8 cellular contexts compared by ENCODE assay signal in the genomic region with DNA sequence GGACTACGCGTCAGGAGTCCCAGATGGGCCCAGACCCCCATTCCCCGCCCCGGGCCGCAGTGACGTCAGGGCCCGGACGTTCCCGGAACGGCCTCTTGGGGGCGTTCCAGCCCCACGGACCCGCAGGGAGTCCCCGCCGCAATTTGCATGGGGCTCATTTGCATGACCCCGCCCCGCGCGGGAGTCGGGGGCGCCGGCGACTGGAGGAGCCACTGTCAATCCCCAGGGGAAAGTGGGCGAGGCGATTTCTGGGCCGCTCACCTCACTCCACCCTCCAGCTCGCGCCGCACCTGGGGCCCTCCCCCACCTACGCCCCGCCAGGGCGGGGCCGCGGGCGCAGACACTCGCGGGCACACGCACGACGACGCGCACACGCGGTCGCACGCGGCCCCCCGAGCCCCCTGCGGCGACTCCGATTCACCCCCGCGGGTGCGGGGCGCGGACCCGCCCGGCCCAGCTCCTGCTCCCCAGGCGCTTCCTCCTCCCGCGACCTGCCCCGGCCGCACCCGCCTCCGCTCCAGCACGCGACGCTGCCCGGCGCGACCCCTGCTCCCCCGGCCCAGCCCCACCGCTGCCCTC. TPM values are rescaled to one million over a fixed set of nuclear protein-coding genes. Genes with fewer than 3 reads are reported as not detected.
A peak's percentile ranks its signal among the peaks of the same experiment; 100 is the strongest.
DNase-seq lines count a peak whose midpoint lies in the region; ATAC-seq and TF ChIP-seq lines count a peak whose summit lies in the region.

No MANE protein-coding gene starts in this region.

- CTCF ChIA-PET in CD4-positive, alpha-beta T cell (lab: Charles Lee), result interaction anchor here (0.7 to 1.6 kb wide), 3 partner anchors 19 to 259 kb away, joined by 3 to 4 read pairs (median 4); a partner anchor contains a TSS
- CTCF ChIA-PET in Panc1 (lab: Charles Lee), result no interaction called here

- DNase-seq in CD4-positive, alpha-beta T cell, result peak; percentile 65 to 85 (median 72)
- DNase-seq in HUDEP-2 (lab: John Stamatoyannopoulos, UW; ENCODE audit: unreplicated experiment in 76 of 76) (peak in 60 of 76 experiments; percentile 6 to 75 (median 52)), Panc1 (ENCODE audit: low read depth, low spot score) (no peak), activated gamma-delta T cell treated with Interleukin-2 at 50 U/mL for 16 hours (peak; percentile 78), germinal center (ENCODE audit: low spot score) (peak; percentile 92), ovary (peak; percentile 66 to 83 (median 74)), tibial nerve (ENCODE audit: low spot score in 2 of 2) (no peak)

- peaks cover 40% of the 10 kb centered on the region for H3K27me3 ChIP-seq in CD4-positive, alpha-beta T cell (ENCODE audit: control insufficient read depth, insufficient read depth, low read length)
- H3K27me3 ChIP-seq in Panc1 (ENCODE audit: control insufficient read depth, insufficient read depth, low read length), result no peaks in the 10 kb centered on the region
- H3K27me3 ChIP-seq in ovary, result no peaks in the 10 kb centered on the region
- H3K27me3 ChIP-seq in tibial nerve, result peaks cover 0 to 26% of the 10 kb centered on the region in 2 donors

- H3K27ac ChIP-seq in CD4-positive, alpha-beta T cell (ENCODE audit: low read depth, low read length), result no peak overlapping the region
- H3K27ac ChIP-seq in Panc1 (ENCODE audit: low read length) (no peak overlapping the region), ovary (no peak overlapping the region), tibial nerve (peak overlapping the region in 1 of 4 donors; percentile 42)

- no peaks in the 10 kb centered on the region for H3K9me3 Mint-ChIP-seq in CD4-positive, alpha-beta T cell

- H3K4me1 Mint-ChIP-seq in CD4-positive, alpha-beta T cell (ENCODE audit: low read depth), result peaks cover 4% of the 10 kb centered on the region

- no TSS peak for BruUV-seq in Panc1 (replicated peaks; lab: Mats Ljungman, UMichigan)

- H3K4me3 ChIP-seq in Panc1 (ENCODE audit: low read depth in 2 of 2, low read length in 2 of 2) (no peak overlapping the region), ovary (peak overlapping the region; percentile 13), tibial nerve (peak overlapping the region; percentile 9 to 53 (median 35))

- in situ Hi-C loops in Panc1 (cut with HindIII; ENCODE audit: low pct_unique_long_range_greater_than_20kb, low sequenced_read_pairs), result no loop called here

- 1 to 5% (median 1%) methylated on average over 48 to 73 of the region's 73 CpGs for WGBS in ovary, 3 donors
- 4 to 11% methylated on average over 28 to 32 of the region's 73 CpGs for WGBS in tibial nerve, 2 donors

- no peaks in the 10 kb centered on the region for H3K36me3 ChIP-seq in Panc1 (ENCODE audit: control insufficient read depth, insufficient read depth, low read length)
- H3K36me3 ChIP-seq in ovary, result no peaks in the 10 kb centered on the region
- H3K36me3 ChIP-seq in tibial nerve, result peaks cover 0 to 27% (median 0%) of the 10 kb centered on the region in 3 donors

- TF ChIP-seq EP300 in ovary (IDR thresholded peaks at IDR 0.05) (no peak), tibial nerve (IDR thresholded peaks at IDR 0.05) (no peak)

- H3K27me3 Mint-ChIP-seq in CD4-positive, alpha-beta T cell, result peaks cover 35% of the 10 kb centered on the region

- ATAC-seq in CD4-positive, alpha-beta T cell (ENCODE audit: poor library complexity), result peak; percentile 89
- ATAC-seq in GM19468 (IDR thresholded peaks at IDR 0.05; ENCODE audit: extremely low read depth, unreplicated experiment), result peak; percentile 67
- ATAC-seq in Panc1, result peak; percentile 60

- TF ChIP-seq CTCF in CD4-positive, alpha-beta T cell (IDR thresholded peaks at IDR 0.05), result peak; percentile 73
- TF ChIP-seq CTCF in Panc1 (IDR thresholded peaks at IDR 0.05) (peak; percentile 69; the same call in 1 of the 2 replicates), ovary (IDR thresholded peaks at IDR 0.05) (peak; percentile 25 to 71 (median 38)), tibial nerve (IDR thresholded peaks at IDR 0.05) (peak; percentile 64 to 80 (median 77))

- H3K4me1 ChIP-seq in Panc1 (ENCODE audit: control insufficient read depth, insufficient read depth, low read length) (no peaks in the 10 kb centered on the region), ovary (ENCODE audit: insufficient read depth) (peaks cover 3% of the 10 kb centered on the region), tibial nerve (peaks cover 0 to 40% (median 24%) of the 10 kb centered on the region in 4 donors)

- H3K27ac Mint-ChIP-seq in CD4-positive, alpha-beta T cell, result no peak overlapping the region

- POLR2A ChIA-PET in CD4-positive, alpha-beta T cell (lab: Charles Lee), result no interaction called here
- POLR2A ChIA-PET in Panc1 (lab: Charles Lee), result no interaction called here

- intact Hi-C loops in CD4-positive, alpha-beta T cell (cut with DNase I, micrococcal nuclease), result loop anchor here (1.0 to 10.0 kb wide), 4 partner anchors 259 to 409 kb away; a partner anchor contains a TSS
- intact Hi-C loops in Panc1 (cut with micrococcal nuclease; ENCODE audit: unreplicated experiment), result no loop called here
- intact Hi-C loops in ovary (cut with DNase I), result no loop called here

- H3K36me3 Mint-ChIP-seq in CD4-positive, alpha-beta T cell (ENCODE audit: low read depth), result no peaks in the 10 kb centered on the region

- no peaks in the 10 kb centered on the region for H3K9me3 ChIP-seq in CD4-positive, alpha-beta T cell (ENCODE audit: control insufficient read depth, low read length)
- no peaks in the 10 kb centered on the region for H3K9me3 ChIP-seq in Panc1 (ENCODE audit: control insufficient read depth, insufficient read depth, low read depth, low read length)
- H3K9me3 ChIP-seq in ovary, result no peaks in the 10 kb centered on the region
- no peaks in the 10 kb centered on the region for H3K9me3 ChIP-seq in tibial nerve

- TF ChIP-seq POLR2A in ovary (IDR thresholded peaks at IDR 0.05), result no peak
- no peak for TF ChIP-seq POLR2A in tibial nerve (IDR thresholded peaks at IDR 0.05)

- peak overlapping the region; percentile 69 for H3K4me3 Mint-ChIP-seq in CD4-positive, alpha-beta T cell

RNA-seq across cellular contexts. Expression of a gene that starts 13.2 kb away (rescaled TPM):
- 1 to 10 TPM; 1.5 to 2.0 TPM for total RNA-seq in CD4-positive, alpha-beta T cell
- total RNA-seq in Panc1 (2021; ENCODE audit: unreplicated experiment) (153 TPM), ovary (100 to 1,000 TPM in 1 of 7 donors, 10 to 100 TPM in 6; 10.0 to 138 (median 14.4) TPM), tibial nerve (10 to 100 TPM; 10.9 to 35.7 (median 20.6) TPM)
- 160 TPM for polyA plus RNA-seq in Panc1 (2012; ENCODE audit: insufficient read length)
- polyA plus RNA-seq in ovary, result 10 to 100 TPM in 1 of 2 donors, 1 to 10 TPM in 1; 2.7 to 13.6 TPM

RNA-seq across cellular contexts. Expression of a gene that starts 19.8 kb away (rescaled TPM):
- total RNA-seq in CD4-positive, alpha-beta T cell, result 10 to 100 TPM; 38.0 to 38.9 TPM
- total RNA-seq in Panc1 (2021; ENCODE audit: unreplicated experiment) (102 TPM), ovary (10 to 100 TPM in 6 of 7 donors, 1 to 10 TPM in 1; 7.8 to 37.3 (median 11.4) TPM), tibial nerve (10 to 100 TPM; 29.1 to 65.4 (median 48.7) TPM)
- 82.4 TPM for polyA plus RNA-seq in Panc1 (2012; ENCODE audit: insufficient read length)
- polyA plus RNA-seq in ovary, result 10 to 100 TPM in 1 of 2 donors, not detected in 1; 83.5 TPM

RNA-seq across cellular contexts. Expression of a gene that starts 33.2 kb away (rescaled TPM):
- total RNA-seq in CD4-positive, alpha-beta T cell, result 10 to 100 TPM; 29.0 to 30.9 TPM
- 74.2 TPM for total RNA-seq in Panc1 (2021; ENCODE audit: unreplicated experiment)
- polyA plus RNA-seq in Panc1 (2012; ENCODE audit: insufficient read length), result 67.0 TPM
- 10 to 100 TPM in 3 of 7 donors, 1 to 10 TPM in 4; 4.5 to 76.2 (median 6.1) TPM for total RNA-seq in ovary
- 1 to 10 TPM in 1 of 2 donors, not detected in 1; 8.4 TPM for polyA plus RNA-seq in ovary
- total RNA-seq in tibial nerve, result 10 to 100 TPM; 26.9 to 70.8 (median 58.7) TPM

RNA-seq across cellular contexts. Expression of a gene that starts 41.0 kb away (rescaled TPM):
- not detected for total RNA-seq in CD4-positive, alpha-beta T cell
- total RNA-seq in Panc1 (2021; ENCODE audit: unreplicated experiment) (0.08 TPM), ovary (under 1 TPM in 2 of 7 donors, not detected in 5; 0.36 to 0.92 TPM), tibial nerve (not detected)
- polyA plus RNA-seq in Panc1 (2012; ENCODE audit: insufficient read length), result not detected
- polyA plus RNA-seq in ovary, result not detected

RNA-seq across cellular contexts. Expression of a gene that starts 51.2 kb away (rescaled TPM):
- not detected for total RNA-seq in CD4-positive, alpha-beta T cell
- total RNA-seq in Panc1 (2021; ENCODE audit: unreplicated experiment) (1.5 TPM), ovary (under 1 TPM in 4 of 7 donors, not detected in 3; 0.07 to 0.32 (median 0.22) TPM), tibial nerve (under 1 TPM in 2 of 4 donors, not detected in 2; 0.22 to 0.78 TPM)
- 4.7 TPM for polyA plus RNA-seq in Panc1 (2012; ENCODE audit: insufficient read length)
- under 1 TPM in 1 of 2 donors, not detected in 1; 0.34 TPM for polyA plus RNA-seq in ovary

Comparison
In these comparisons a context has a peak if more than half of its experiments do, and no peak if none do; other contexts are left out.
1. DNase-seq: peak in CD4-positive, alpha-beta T cell (10 of 10), HUDEP-2 (60 of 76), activated gamma-delta T cell treated with Interleukin-2 at 50 U/mL for 16 hours (single experiment), germinal center (single experiment) and ovary (5 of 5); none in Panc1 (single experiment) and tibial nerve (0 of 2).
2. H3K4me3 ChIP-seq: peak in ovary (single experiment) and tibial nerve (4 of 4); none in Panc1 (0 of 2).
3. intact Hi-C loops: an anchor here in CD4-positive, alpha-beta T cell (1.0 to 10.0 kb wide); none called in Panc1 and ovary.
4. Peak in every context shown above with its lines, with median percentiles within 50 percentile points of each other: ATAC-seq and CTCF ChIP-seq.